ENCODE assay signal across 10 cellular contexts in genomic region chr10:62016477-62017140, GRCh38.
DNase-seq lines count a peak whose midpoint lies in the region; ATAC-seq and TF ChIP-seq lines count a peak whose summit lies in the region.
"Had no signal": no experiment of that assay in that cellular context is flagged by ENCODE, and none has a peak within 500 bp of the region (broad histone marks: within the 10 kb centered on the region; RNA-seq: fewer than 3 reads in every experiment).

No MANE protein-coding gene starts in this region.

- H3K4me3 ChIP-seq in colonic mucosa (no peak overlapping the region), testis (no peak overlapping the region)

- H3K27me3 ChIP-seq in colonic mucosa = no peaks in the 10 kb centered on the region
- no peaks in the 10 kb centered on the region for H3K27me3 ChIP-seq in testis

- no peaks in the 10 kb centered on the region for H3K36me3 ChIP-seq in colonic mucosa
- H3K36me3 ChIP-seq in testis (ENCODE audit: low read depth, missing control alignments) = no peaks in the 10 kb centered on the region

- H3K4me3 Mint-ChIP-seq in activated T-cell treated with anti-CD3 and anti-CD28 coated beads, Interleukin-2, amount 50 U/mL, for 24 hours = no peak overlapping the region
- H3K4me3 Mint-ChIP-seq: T-helper 1 cell treated with Interleukin-12 subunit alpha and Interleukin-12 subunit beta and Interleukin-4 antibody, amounts not matched to agents 30 μg/mL and 1 μg/mL, for 36 hours had no signal

- peak overlapping the region; percentile 49 for H3K27ac ChIP-seq in colonic mucosa
- peak overlapping the region; percentile 6 to 11 for H3K27ac ChIP-seq in testis

- H3K4me1 ChIP-seq in colonic mucosa (peaks cover 3% of the 10 kb centered on the region), testis (peaks cover 16% of the 10 kb centered on the region)

- peaks cover 65% of the 10 kb centered on the region for H3K4me1 Mint-ChIP-seq in activated T-cell treated with anti-CD3 and anti-CD28 coated beads, Interleukin-2, amount 50 U/mL, for 24 hours (ENCODE audit: low read depth)

- H3K9me3 ChIP-seq in colonic mucosa (no peaks in the 10 kb centered on the region), testis (no peaks in the 10 kb centered on the region)

- peak overlapping the region; percentile 83 for H3K27ac Mint-ChIP-seq in activated T-cell treated with anti-CD3 and anti-CD28 coated beads, Interleukin-2, amount 50 U/mL, for 24 hours
- H3K27ac Mint-ChIP-seq: T-helper 1 cell treated with Interleukin-12 subunit alpha and Interleukin-12 subunit beta and Interleukin-4 antibody, amounts not matched to agents 30 μg/mL and 1 μg/mL, for 36 hours had no signal

- no peak overlapping the region for H3K9ac ChIP-seq in colonic mucosa (ENCODE audit: low read depth in 2 of 2, low read length in 2 of 2)

- TF ChIP-seq CTCF in colonic mucosa (IDR thresholded peaks at IDR 0.05) (no peak), testis (IDR thresholded peaks at IDR 0.05) (no peak)

- 57 to 65% methylated on average over 4 of the region's 4 CpGs for WGBS in testis, 2 donors

- intact Hi-C loops in colonic mucosa (cut with DNase I) = no loop called here
- intact Hi-C loops in testis (cut with DNase I; ENCODE audit: low total_unique reads) = no loop called here

- peaks cover 3% of the 10 kb centered on the region for H3K9me3 Mint-ChIP-seq in activated T-cell treated with anti-CD3 and anti-CD28 coated beads, Interleukin-2, amount 50 U/mL, for 24 hours
- H3K9me3 Mint-ChIP-seq: T-helper 1 cell treated with Interleukin-12 subunit alpha and Interleukin-12 subunit beta and Interleukin-4 antibody, amounts not matched to agents 30 μg/mL and 1 μg/mL, for 36 hours had no signal

- no peak for DNase-seq in activated T-cell treated with anti-CD3 and anti-CD28 coated beads, Interleukin-2, amount 50 U/mL, for 24 hours
- DNase-seq in activated T-cell treated with anti-CD3 and anti-CD28 coated beads, Interleukin-2, amount 50 U/mL, for 48 hours = no peak
- DNase-seq in colonic mucosa = no peak
- DNase-seq in testis = no peak
- no peak for DNase-seq in cerebellar cortex (ENCODE audit: low spot score)
- DNase-seq in LoVo (ENCODE audit: low spot score) = no peak
- DNase-seq in NCI-H1436 (lab: John Stamatoyannopoulos, UW) = no peak
- DNase-seq: DND-41 had no signal

- peak; percentile 54 for ATAC-seq in HG03064 (IDR thresholded peaks at IDR 0.05; ENCODE audit: low read depth, unreplicated experiment)

- H3K36me3 Mint-ChIP-seq in activated T-cell treated with anti-CD3 and anti-CD28 coated beads, Interleukin-2, amount 50 U/mL, for 24 hours (ENCODE audit: low read depth) = peaks cover 78% of the 10 kb centered on the region

- no peak for TF ChIP-seq POLR2A in testis (IDR thresholded peaks at IDR 0.05)

- H3K27me3 Mint-ChIP-seq in activated T-cell treated with anti-CD3 and anti-CD28 coated beads, Interleukin-2, amount 50 U/mL, for 24 hours = no peaks in the 10 kb centered on the region
